10 cellular contexts compared by ENCODE assay signal in the genomic region with DNA sequence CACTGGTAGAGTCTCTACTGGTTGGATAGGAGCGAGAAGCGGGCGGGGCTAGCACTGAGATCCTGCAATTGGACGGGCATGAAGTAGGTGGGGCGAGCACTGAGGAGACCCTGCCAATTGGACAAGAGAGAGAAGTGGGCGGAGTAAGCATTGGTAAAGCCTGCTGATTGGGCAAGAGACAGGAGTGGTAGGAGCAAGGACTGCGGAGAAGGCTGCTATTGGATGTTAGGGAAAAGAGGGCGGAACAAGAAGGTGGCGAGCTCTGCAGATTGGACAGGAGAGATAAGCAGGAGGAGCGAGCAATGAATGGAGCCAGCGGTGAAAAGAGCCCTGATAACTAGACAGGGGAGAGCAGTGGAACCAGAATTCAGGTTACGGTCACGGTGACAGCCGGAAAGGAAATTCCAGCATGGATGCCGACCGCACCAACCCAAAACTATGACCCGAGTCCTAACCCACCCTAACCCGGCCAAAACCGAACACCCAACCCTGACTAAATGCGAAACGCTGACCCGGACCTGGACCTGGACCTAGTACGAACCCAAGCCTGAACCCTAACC. TPM values are rescaled to one million over a fixed set of nuclear protein-coding genes. Genes with fewer than 3 reads are reported as not detected.
A peak's percentile ranks its signal among the peaks of the same experiment; 100 is the strongest.
DNase-seq lines count a peak whose midpoint lies in the region; ATAC-seq, FAIRE-seq and TF ChIP-seq lines count a peak whose summit lies in the region.
"Had no signal": no experiment of that assay in that cellular context is flagged by ENCODE, and none has a peak within 500 bp of the region (broad histone marks: within the 10 kb centered on the region; RNA-seq: fewer than 3 reads in every experiment).

No MANE protein-coding gene starts in this region.

- CTCF ChIA-PET in RWPE1 (lab: Yijun Ruan, JAX): no interaction called here

- H3K27ac ChIP-seq in RWPE1: no peak overlapping the region

- TF ChIP-seq CTCF in RWPE1 (conservative IDR thresholded peaks at IDR 0.05; ENCODE audit: low read depth): no peak
- TF ChIP-seq CTCF in endothelial cell (IDR thresholded peaks at IDR 0.05; ENCODE audit: unreplicated experiment): no peak

- H3K27ac Mint-ChIP-seq in endothelial cell (ENCODE audit: unreplicated experiment): no peak overlapping the region

- H3K4me1 Mint-ChIP-seq in endothelial cell (ENCODE audit: unreplicated experiment): no peaks in the 10 kb centered on the region

- no peak for FAIRE-seq in frontal cortex (lab: Jason Lieb, UNC)

- peaks cover 6% of the 10 kb centered on the region for H3K27me3 Mint-ChIP-seq in endothelial cell (ENCODE audit: unreplicated experiment)

- POLR2A ChIA-PET in RWPE1 (lab: Yijun Ruan, JAX; ENCODE audit: low non-redundant PET): no interaction called here

- H3K9me3 Mint-ChIP-seq in endothelial cell (ENCODE audit: unreplicated experiment): no peaks in the 10 kb centered on the region

- no peak for ATAC-seq in HG02610 (IDR thresholded peaks at IDR 0.05; ENCODE audit: unreplicated experiment)
- ATAC-seq: left colon had no signal

- H3K36me3 Mint-ChIP-seq in endothelial cell (ENCODE audit: low read depth, unreplicated experiment): no peaks in the 10 kb centered on the region

- DNase-seq in NCI-H2029 (lab: John Stamatoyannopoulos, UW) (peak; percentile 13), NCI-H2029 treated with DMSO at 0.1 percent for 48 hours (lab: John Stamatoyannopoulos, UW) (no peak), RWPE1 (ENCODE audit: low spot score) (peak; percentile 27), endothelial cell (ENCODE audit: low spot score) (peak; percentile 3), frontal cortex (ENCODE audit: low spot score in 2 of 2) (no peak), HuH-7.5 (ENCODE audit: low spot score) (no peak)
- DNase-seq in stimulated activated CD4-positive, alpha-beta T cell treated with anti-CD3 and anti-CD28 coated beads, Interleukin-1b, Interleukin-23, amount 100 ng/mL, for 48 hours: peak; percentile 77

- H3K4me3 Mint-ChIP-seq in endothelial cell (ENCODE audit: unreplicated experiment): no peak overlapping the region

RNA-seq across cellular contexts. Expression of gene SCGB1C2, which starts 4.8 kb away (rescaled TPM):
- total RNA-seq in endothelial cell (ENCODE audit: unreplicated experiment): not detected
- not detected for total RNA-seq in frontal cortex
- total RNA-seq: left colon, subcutaneous adipose tissue had no signal

RNA-seq across cellular contexts. Expression of gene DOC2B, which starts 39.3 kb away (rescaled TPM):
- 0.33 TPM for total RNA-seq in endothelial cell (ENCODE audit: unreplicated experiment)
- total RNA-seq in frontal cortex: 35.1 TPM

Comparison
In these comparisons a context has a peak if more than half of its experiments do, and no peak if none do; other contexts are left out.
1. DNase-seq: peak in NCI-H2029 (single experiment), RWPE1 (single experiment), endothelial cell (single experiment) and stimulated activated CD4-positive, alpha-beta T cell treated with anti-CD3 and anti-CD28 coated beads, Interleukin-1b, Interleukin-23, amount 100 ng/mL, for 48 hours (single experiment); none in NCI-H2029 treated with DMSO at 0.1 percent for 48 hours (single experiment), frontal cortex (0 of 2) and HuH-7.5 (single experiment).
2. RNA of gene DOC2B, which starts 39.3 kb away (total RNA-seq): 35.1 TPM in frontal cortex (single experiment); 0.33 TPM in endothelial cell (single experiment); every median in the first group is over 10 times any median in the second.